15 cellular contexts compared by ENCODE assay signal in the genomic region with DNA sequence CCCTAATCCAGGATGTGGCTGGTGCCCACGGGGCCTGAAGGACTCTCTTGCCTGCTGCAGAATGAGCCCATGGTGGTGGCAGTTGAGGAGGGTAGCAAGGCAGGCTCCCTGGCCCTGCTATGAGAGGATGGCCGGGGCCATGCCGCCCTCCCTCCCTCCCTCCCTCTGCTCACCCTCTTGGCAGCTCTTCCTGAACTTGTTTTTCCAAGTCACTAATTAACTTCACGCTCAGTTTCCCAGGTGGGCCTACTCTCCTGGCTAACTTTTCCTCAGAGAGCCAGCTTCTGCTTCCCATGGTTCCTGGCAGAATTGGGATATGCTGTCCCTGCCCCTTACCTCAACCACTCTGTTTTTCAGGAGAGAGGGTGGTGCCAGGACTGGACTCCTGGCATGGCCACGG. TPM values are rescaled to one million over a fixed set of nuclear protein-coding genes. Genes with fewer than 3 reads are reported as not detected.
A peak's percentile ranks its signal among the peaks of the same experiment; 100 is the strongest.
DNase-seq lines count a peak whose midpoint lies in the region; ATAC-seq, FAIRE-seq and TF ChIP-seq lines count a peak whose summit lies in the region.
"Had no signal": no experiment of that assay in that cellular context is flagged by ENCODE, and none has a peak within 500 bp of the region (broad histone marks: within the 10 kb centered on the region; RNA-seq: fewer than 3 reads in every experiment).

No MANE protein-coding gene starts in this region.

- no peaks in the 10 kb centered on the region for H4K20me1 ChIP-seq in HepG2 (ENCODE audit: insufficient read depth, low read length)

- TF ChIP-seq CTCF in right lobe of liver (IDR thresholded peaks at IDR 0.05), result no peak
- no peak for TF ChIP-seq CTCF in HepG2 (CRISPR knock-in tag; IDR thresholded peaks at IDR 0.05)
- no peak for TF ChIP-seq CTCF in mucosa of descending colon (IDR thresholded peaks at IDR 0.05)
- no peak for TF ChIP-seq CTCF in thyroid gland (IDR thresholded peaks at IDR 0.05)
- TF ChIP-seq CTCF in esophagus muscularis mucosa (IDR thresholded peaks at IDR 0.05), result no peak

- intact Hi-C loops in right lobe of liver (cut with DNase I) (no loop called here), HepG2 (cut with micrococcal nuclease; ENCODE audit: unreplicated experiment) (no loop called here), mucosa of descending colon (cut with DNase I, micrococcal nuclease) (no loop called here), thyroid gland (cut with DNase I) (no loop called here), esophagus muscularis mucosa (cut with DNase I) (no loop called here)

- POLR2A ChIA-PET in HepG2 (lab: Yijun Ruan, JAX), result no interaction called here

- in situ Hi-C loops in HepG2 (cut with HindIII; ENCODE audit: extremely low pct_ligation_motif_present, low pct_unique_long_range_greater_than_20kb), result no loop called here

- H3K4me2 ChIP-seq in HepG2 (ENCODE audit: low read depth, low read length), result no peak overlapping the region
- H3K4me2 ChIP-seq: BLaER1 had no signal

- ATAC-seq in right lobe of liver (peak in 3 of 4 donors; percentile 7 to 44 (median 38)), HepG2 (no peak), mucosa of descending colon (peak; percentile 62), GM18858 (IDR thresholded peaks at IDR 0.05; ENCODE audit: unreplicated experiment) (no peak)

- no peak for DNase-seq in right lobe of liver
- DNase-seq in HepG2 (ENCODE audit: low spot score), result no peak
- DNase-seq in kidney tubule cell (ENCODE audit: low spot score), result peak; percentile 46
- DNase-seq in mucosa of descending colon, result no peak
- DNase-seq in thyroid gland, result peak; percentile 22 to 23
- no peak for DNase-seq in esophagus muscularis mucosa (ENCODE audit: extremely low spot score)
- no peak for DNase-seq in midbrain (lab: John Stamatoyannopoulos, UW)
- DNase-seq: 8988T, Calu3, DMS79 treated with DMSO at 0.1 percent for 48 hours, GF-D8, GOT3, H7 had no signal

- H2AFZ ChIP-seq in HepG2 (ENCODE audit: low read length), result no peak overlapping the region

- H3K9me3 ChIP-seq in right lobe of liver (no peaks in the 10 kb centered on the region), HepG2 (ENCODE audit: low read length) (no peaks in the 10 kb centered on the region), mucosa of descending colon (no peaks in the 10 kb centered on the region), thyroid gland (no peaks in the 10 kb centered on the region), esophagus muscularis mucosa (no peaks in the 10 kb centered on the region)
- H3K9me3 ChIP-seq: BLaER1 had no signal

- no peaks in the 10 kb centered on the region for H3K36me3 ChIP-seq in right lobe of liver
- no peaks in the 10 kb centered on the region for H3K36me3 ChIP-seq in HepG2 (replicated peaks in 1 of 2; ENCODE audit: control insufficient read depth in 1 of 2, insufficient read depth in 2 of 2, low read length in 2 of 2)
- no peaks in the 10 kb centered on the region for H3K36me3 ChIP-seq in mucosa of descending colon (ENCODE audit: low read depth)
- peaks cover 0 to 5% of the 10 kb centered on the region in 2 donors for H3K36me3 ChIP-seq in thyroid gland
- H3K36me3 ChIP-seq in esophagus muscularis mucosa, result peaks cover 5 to 51% (median 22%) of the 10 kb centered on the region in 4 donors

- TF ChIP-seq EP300 in HepG2 (IDR thresholded peaks at IDR 0.05; ENCODE audit: low read depth in 2 of 2, low read length in 2 of 2) (no peak), HepG2 (CRISPR knock-in tag; IDR thresholded peaks at IDR 0.05; ENCODE audit: borderline replicate concordance) (no peak), esophagus muscularis mucosa (IDR thresholded peaks at IDR 0.05) (no peak)

- no peak for FAIRE-seq in HepG2 (lab: Jason Lieb, UNC)

- WGBS in right lobe of liver (ENCODE audit: insufficient coverage, low coverage, low lambda C conversion rate, missing lambda C conversion rate), result 43% methylated on average over 3 of the region's 5 CpGs
- WGBS in HepG2 (ENCODE audit: low lambda C conversion rate), result 5% methylated on average over 5 of the region's 5 CpGs
- WGBS in thyroid gland, 2 donors, result 33 to 44% methylated on average over 5 of the region's 5 CpGs
- 75% methylated on average over 5 of the region's 5 CpGs for WGBS in esophagus muscularis mucosa

- no peak overlapping the region for H3K9ac ChIP-seq in HepG2 (ENCODE audit: insufficient read depth, low read depth, low read length)
- H3K9ac ChIP-seq: BLaER1 had no signal

- TF ChIP-seq RAD21 in HepG2 (CRISPR knock-in tag; IDR thresholded peaks at IDR 0.05), result no peak

- no TSS peak for BruUV-seq in HepG2 (replicated peaks; lab: Mats Ljungman, UMichigan)

- H3K4me1 ChIP-seq in right lobe of liver (no peaks in the 10 kb centered on the region), HepG2 (ENCODE audit: insufficient read depth, low read length) (peaks cover 12% of the 10 kb centered on the region; the same call in 1 of the 2 replicates), mucosa of descending colon (ENCODE audit: low read depth) (no peaks in the 10 kb centered on the region), thyroid gland (no peaks in the 10 kb centered on the region), esophagus muscularis mucosa (peaks cover 0 to 11% (median 5%) of the 10 kb centered on the region in 4 donors)
- H3K4me1 ChIP-seq: BLaER1 had no signal

- CTCF ChIA-PET in HepG2 (lab: Yijun Ruan, JAX; ENCODE audit: low intra/inter-chr PET ratio, low total read pairs), result no interaction called here

- H3K27ac ChIP-seq in right lobe of liver, result no peak overlapping the region
- no peak overlapping the region for H3K27ac ChIP-seq in HepG2 (ENCODE audit: extremely low read length, insufficient read depth, low read length)
- no peak overlapping the region for H3K27ac ChIP-seq in thyroid gland
- H3K27ac ChIP-seq in esophagus muscularis mucosa (replicated peaks in 1 of 4), result no peak overlapping the region
- H3K27ac ChIP-seq: BLaER1 had no signal

- H3K79me2 ChIP-seq in HepG2 (ENCODE audit: insufficient read depth, low read length), result no peaks in the 10 kb centered on the region

- no peak for TF ChIP-seq POLR2A in right lobe of liver (IDR thresholded peaks at IDR 0.05)
- no peak for TF ChIP-seq POLR2A in HepG2 (IDR thresholded peaks at IDR 0.05; ENCODE audit: insufficient read depth in 1 of 2, low read depth in 2 of 2, low read length in 2 of 2)
- TF ChIP-seq POLR2A in thyroid gland (IDR thresholded peaks at IDR 0.05), result no peak
- no peak for TF ChIP-seq POLR2A in esophagus muscularis mucosa (IDR thresholded peaks at IDR 0.05; ENCODE audit: low read depth)

- no peaks in the 10 kb centered on the region for H3K27me3 ChIP-seq in right lobe of liver
- no peaks in the 10 kb centered on the region; a peak in 1 of 5 replicates for H3K27me3 ChIP-seq in HepG2 (ENCODE audit: control insufficient read depth in 1 of 2, insufficient read depth in 2 of 2, low read length in 2 of 2)
- no peaks in the 10 kb centered on the region for H3K27me3 ChIP-seq in thyroid gland
- H3K27me3 ChIP-seq in esophagus muscularis mucosa, result no peaks in the 10 kb centered on the region
- H3K27me3 ChIP-seq: BLaER1 had no signal

- H3K4me3 ChIP-seq in right lobe of liver, result no peak overlapping the region
- no peak overlapping the region for H3K4me3 ChIP-seq in HepG2 (replicated peaks in 1 of 3; ENCODE audit: insufficient read depth in 1 of 3, low read depth in 2 of 3, low read length in 3 of 3)
- H3K4me3 ChIP-seq in mucosa of descending colon, result no peak overlapping the region
- H3K4me3 ChIP-seq in thyroid gland (replicated peaks in 1 of 3), result no peak overlapping the region
- H3K4me3 ChIP-seq in esophagus muscularis mucosa, result no peak overlapping the region
- H3K4me3 ChIP-seq: BLaER1 had no signal

TF ChIP-seq in HepG2, 621 proteins besides CTCF, POLR2A, EP300 and RAD21 (continues in another document):
- no peak for TF ChIP-seq SRF (IDR thresholded peaks at IDR 0.05; ENCODE audit: low read depth, low read length)
- TF ChIP-seq ISL2 (CRISPR knock-in tag; IDR thresholded peaks at IDR 0.05), result no peak
- TF ChIP-seq ZNF430 (CRISPR knock-in tag; IDR thresholded peaks at IDR 0.05), result no peak
- TF ChIP-seq NR2C2 (CRISPR knock-in tag; IDR thresholded peaks at IDR 0.05; ENCODE audit: borderline replicate concordance), result no peak
- TF ChIP-seq ATAD3A (CRISPR knock-in tag; IDR thresholded peaks at IDR 0.05), result no peak

RNA-seq across cellular contexts. Expression of a gene that starts 10.2 kb away (rescaled TPM):
- total RNA-seq in right lobe of liver (1 to 10 TPM in 4 of 6 experiments, under 1 TPM in 2; 0.37 to 4.4 (median 1.7) TPM), HepG2 (2016; rRNA removed; fragmentation: Illumina TruSeq; extraction: Trizol) (0.20 and 0.24 TPM in 2 replicates), mucosa of descending colon (10 to 100 TPM in 1 of 3 donors, 1 to 10 TPM in 2; 4.9 to 12.8 (median 8.0) TPM), thyroid gland (10 to 100 TPM in 1 of 4 donors, 1 to 10 TPM in 3; 3.8 to 12.5 (median 4.6) TPM), esophagus muscularis mucosa (10 to 100 TPM in 2 of 4 donors, 1 to 10 TPM in 2; 4.6 to 18.0 (median 9.7) TPM)
- not detected in 2 replicates for total RNA-seq in HepG2 (2016; cell fraction: cytosol; rRNA removed; fragmentation: Illumina TruSeq; extraction: Trizol; ENCODE audit: low read depth)
- 0.16 and 0.17 TPM in 2 replicates for total RNA-seq in HepG2 (2016; cell fraction: insoluble cytoplasmic fraction; rRNA removed; fragmentation: Illumina TruSeq; extraction: Trizol)
- total RNA-seq in HepG2 (2016; cell fraction: membrane; rRNA removed; fragmentation: Illumina TruSeq; extraction: Trizol), result 0.12 and 0.14 TPM in 2 replicates
- total RNA-seq in HepG2 (2016; cell fraction: nucleus; rRNA removed; fragmentation: Illumina TruSeq; extraction: Trizol), result 0.12 and 0.16 TPM in 2 replicates
- polyA plus RNA-seq in HepG2 (2011; rRNA removed), result 0.66 and 1.0 TPM in 2 replicates
- 0.55 and 0.56 TPM in 2 replicates for polyA plus RNA-seq in HepG2 (2011; cell fraction: cytosol; rRNA removed)
- polyA plus RNA-seq in HepG2 (2011; cell fraction: nucleus; rRNA removed), result 3.7 and 4.6 TPM in 2 replicates
- 1.3 TPM in 2 replicates for polyA plus RNA-seq in HepG2 (2012)
- 0.08 TPM in 2 replicates for polyA plus RNA-seq in HepG2 (2016; cell fraction: cytosol; fragmentation: Illumina TruSeq; extraction: Trizol; ENCODE audit: low read depth)
- 0.13 and 0.24 TPM in 2 replicates for polyA plus RNA-seq in HepG2 (2016; cell fraction: insoluble cytoplasmic fraction; fragmentation: Illumina TruSeq; extraction: Trizol; ENCODE audit: low read depth)
- polyA plus RNA-seq in HepG2 (2016; cell fraction: membrane; fragmentation: Illumina TruSeq; extraction: Trizol; ENCODE audit: low read depth), result 0.26 and 0.33 TPM in 2 replicates
- polyA plus RNA-seq in HepG2 (2016; cell fraction: nucleus; fragmentation: Illumina TruSeq; extraction: Trizol; ENCODE audit: insufficient read depth, low read depth), result 0.29 and 0.31 TPM in 2 replicates
- polyA minus RNA-seq in HepG2 (2011; rRNA and poly(A)+ RNA removed; ENCODE audit: low replicate concordance), result 2.0 and 16.9 TPM in 2 replicates
- 0.26 and 0.59 TPM in 2 replicates for polyA minus RNA-seq in HepG2 (2011; cell fraction: cytosol; rRNA and poly(A)+ RNA removed)
- 1.4 and 2.2 TPM in 2 replicates for polyA minus RNA-seq in HepG2 (2011; cell fraction: nucleus; rRNA and poly(A)+ RNA removed)

Comparison
In these comparisons a context has a peak if more than half of its experiments do, and no peak if none do; other contexts are left out.
1. ATAC-seq: peak in right lobe of liver (3 of 4) and mucosa of descending colon (single experiment); none in HepG2 (single experiment) and GM18858 (single experiment).
2. DNase-seq: peak in kidney tubule cell (single experiment) and thyroid gland (2 of 2); none in right lobe of liver (0 of 3), HepG2 (single experiment), mucosa of descending colon (0 of 3), esophagus muscularis mucosa (single experiment) and midbrain (single experiment).